24 cellular contexts compared by ENCODE assay signal in genomic region chr12:113391145-113391544, GRCh38. TPM values are rescaled to one million over a fixed set of nuclear protein-coding genes. Genes with fewer than 3 reads are reported as not detected.
A peak's percentile ranks its signal among the peaks of the same experiment; 100 is the strongest.
DNase-seq lines count a peak whose midpoint lies in the region; ATAC-seq, FAIRE-seq and TF ChIP-seq lines count a peak whose summit lies in the region.
"Had no signal": no experiment of that assay in that cellular context is flagged by ENCODE, and none has a peak within 500 bp of the region (broad histone marks: within the 10 kb centered on the region; RNA-seq: fewer than 3 reads in every experiment).

No MANE protein-coding gene starts in this region.

- BruUV-seq in K562 (replicated peaks; lab: Mats Ljungman, UMichigan), result no TSS peak

- no peak for TF ChIP-seq EP300 in K562 (IDR thresholded peaks at IDR 0.05; ENCODE audit: low read length)

- peaks cover 0 to 6% of the 10 kb centered on the region in 2 experiments; a peak in 2 of 5 replicates for H3K4me1 ChIP-seq in K562 (replicated peaks in 1 of 2; ENCODE audit: control insufficient read depth in 2 of 2, insufficient read depth in 2 of 2, low read length in 2 of 2)
- H3K4me1 ChIP-seq: Caco-2 had no signal

- TF ChIP-seq CTCF in K562 (IDR thresholded peaks at IDR 0.05 in 2 of 3, conservative IDR thresholded peaks at IDR 0.05 in 1 of 3; ENCODE audit: insufficient read depth in 2 of 3, low read depth in 1 of 3, low read length in 3 of 3), result no peak

- POLR2A ChIA-PET in K562 (lab: Yijun Ruan, JAX), result no interaction called here

- CTCF ChIA-PET in K562 (lab: Yijun Ruan, JAX; ENCODE audit: low intra/inter-chr PET ratio), result no interaction called here

- H2AFZ ChIP-seq in K562 (ENCODE audit: low read depth, low read length), result no peak overlapping the region

- H3K79me2 ChIP-seq in K562 (ENCODE audit: control insufficient read depth, insufficient read depth, low read length), result no peaks in the 10 kb centered on the region

- no peak for FAIRE-seq in K562 (lab: Jason Lieb, UNC)
- FAIRE-seq: A204.1, D721Med, G401.6, GM12891, GM19239 had no signal

- ATAC-seq in K562, result no peak
- ATAC-seq in HG03175 (IDR thresholded peaks at IDR 0.05; ENCODE audit: unreplicated experiment), result no peak
- ATAC-seq: CD8-positive, alpha-beta T cell had no signal

- no peak for TF ChIP-seq RAD21 in K562 (CRISPR knock-in tag; conservative IDR thresholded peaks at IDR 0.05 in 1 of 2, IDR thresholded peaks at IDR 0.05 in 1 of 2)

- peak; percentile 1 for DNase-seq in AG20443 (ENCODE audit: low spot score)
- DNase-seq in K562 (ENCODE audit: extremely low read depth in 1 of 4, low spot score in 3 of 4), result no peak
- DNase-seq in NCI-H2029 (lab: John Stamatoyannopoulos, UW), result no peak
- DNase-seq: 8988T; ACHN; AML-193; Caco-2; Calu3; CD4-positive, alpha-beta T cell; CD8-positive, alpha-beta T cell; DMS79 treated with DMSO at 0.1 percent for 48 hours; GF-D8 had no signal

- H3K9me1 ChIP-seq in K562 (ENCODE audit: control insufficient read depth, insufficient read depth, low read length), result no peaks in the 10 kb centered on the region

- H3K9me3 ChIP-seq in K562 (replicated peaks; ENCODE audit: control insufficient read depth, insufficient read depth, low read depth, low read length), result no peaks in the 10 kb centered on the region
- H3K9me3 ChIP-seq: Caco-2 had no signal

- intact Hi-C loops in K562 (cut with micrococcal nuclease), result no loop called here

- no peak overlapping the region for H3K27ac ChIP-seq in K562 (ENCODE audit: extremely low read depth, low read depth, low read length)
- H3K27ac ChIP-seq: BLaER1 treated with 17β-estradiol and CSF1 and Interleukin-3, amounts not matched to agents 10 nM and 100 nM; C4-2B had no signal

- no peak overlapping the region for H3K4me2 ChIP-seq in K562 (ENCODE audit: insufficient read depth, low read length)
- H3K4me2 ChIP-seq: BLaER1 treated with 17β-estradiol and CSF1 and Interleukin-3, amounts not matched to agents 10 nM and 100 nM had no signal

- in situ Hi-C loops in K562 (cut with MboI), result no loop called here

- H3K9ac ChIP-seq in K562 (ENCODE audit: insufficient read depth in 1 of 2, low read depth in 2 of 2, low read length in 2 of 2), result no peak overlapping the region
- H3K9ac ChIP-seq: BLaER1 treated with 17β-estradiol and CSF1 and Interleukin-3, amounts not matched to agents 10 nM and 100 nM had no signal

- peaks cover 30% of the 10 kb centered on the region; the same call in 1 of the 3 replicates for H3K36me3 ChIP-seq in K562 (ENCODE audit: control insufficient read depth, insufficient read depth, low read length)

- 62% methylated on average over 3 of the region's 3 CpGs for WGBS in K562 (ENCODE audit: insufficient coverage, low coverage, missing lambda C conversion rate)

- TF ChIP-seq POLR2A in K562 (conservative IDR thresholded peaks at IDR 0.05), result no peak

- H3K4me3 ChIP-seq in K562, result no peak overlapping the region
- H3K4me3 ChIP-seq: BLaER1 treated with 17β-estradiol and CSF1 and Interleukin-3, amounts not matched to agents 10 nM and 100 nM had no signal

- no peaks in the 10 kb centered on the region for H4K20me1 ChIP-seq in K562 (replicated peaks; ENCODE audit: control insufficient read depth, insufficient read depth, low read length)
- H4K20me1 ChIP-seq: BLaER1 treated with 17β-estradiol and CSF1 and Interleukin-3, amounts not matched to agents 10 nM and 100 nM had no signal

- H3K27me3 ChIP-seq in K562 (ENCODE audit: control insufficient read depth in 2 of 2, insufficient read depth in 2 of 2, low read length in 2 of 2), result no peaks in the 10 kb centered on the region
- H3K27me3 ChIP-seq: BLaER1 treated with 17β-estradiol and CSF1 and Interleukin-3, amounts not matched to agents 10 nM and 100 nM had no signal

TF ChIP-seq in K562, 482 proteins besides CTCF, POLR2A, EP300 and RAD21 (continues in another document):
- TF ChIP-seq RBM25 (IDR thresholded peaks at IDR 0.05; ENCODE audit: low read depth, low read length, severe bottlenecking) (peak; percentile 49), ADNP (tag; IDR thresholded peaks at IDR 0.05) (peak; percentile 51; the same call in 1 of the 2 replicates), SP1 (CRISPR knock-in tag; IDR thresholded peaks at IDR 0.05) (no peak)

RNA-seq across cellular contexts. Expression of gene SDS, which starts 12.5 kb away (rescaled TPM):
- total RNA-seq in K562 (2011; cell fraction: chromatin; rRNA removed; ENCODE audit: low replicate concordance), result not detected in 2 replicates
- not detected in 2 replicates for total RNA-seq in K562 (2011; cell fraction: nucleolus; rRNA removed)
- not detected in 2 replicates for total RNA-seq in K562 (2011; cell fraction: nucleoplasm; rRNA removed)
- total RNA-seq in K562 (2014; rRNA removed) (0.24 TPM in 1 of 2 replicates, not detected in the other), K562 (2014; rRNA removed; fragmentation: Illumina TruSeq; extraction: Trizol) (0.07 TPM in 1 of 2 replicates, not detected in the other), K562 (2015; rRNA removed; fragmentation: Illumina TruSeq; extraction: Trizol) (0.60 and 1.1 TPM in 2 replicates), K562 (2021) (0.18 and 0.22 TPM in 2 replicates)
- polyA plus RNA-seq in K562 (2011; rRNA removed) (0.07 TPM in 1 of 2 replicates, not detected in the other), K562 (2014; fragmentation: Illumina TruSeq; extraction: Trizol) (0.09 and 0.10 TPM in 2 replicates), K562 (2014; fragmentation: Nextera tagmentation; extraction: Ambion mirVana) (under 1 TPM; 0.07 to 0.23 TPM), K562 (2014; rRNA removed) (0.15 and 0.30 TPM in 2 replicates)
- polyA plus RNA-seq in K562 (2011; cell fraction: cytosol; rRNA removed), result 0.10 TPM in 1 of 2 replicates, not detected in the other
- polyA plus RNA-seq in K562 (2011; cell fraction: nucleus; rRNA removed), result 0.48 TPM in 1 of 2 replicates, not detected in the other
- 0.22 and 0.34 TPM in 2 replicates for polyA plus RNA-seq in K562 (2012)
- not detected in 2 replicates for polyA minus RNA-seq in K562 (2011; rRNA and poly(A)+ RNA removed)
- not detected in 2 replicates for polyA minus RNA-seq in K562 (2011; cell fraction: cytosol; rRNA and poly(A)+ RNA removed)
- not detected in 2 replicates for polyA minus RNA-seq in K562 (2011; cell fraction: nucleus; rRNA and poly(A)+ RNA removed)
- total RNA-seq: A673; B cell; Caco-2; CD4-positive, alpha-beta T cell; CD8-positive, alpha-beta T cell had no signal
- polyA plus RNA-seq: AG04450, BJ had no signal

RNA-seq across cellular contexts. Expression of gene SDSL, which starts 31.0 kb away (rescaled TPM):
- 3.2 and 9.7 TPM in 2 replicates for total RNA-seq in K562 (2011; cell fraction: chromatin; rRNA removed; ENCODE audit: low replicate concordance)
- 6.1 and 7.5 TPM in 2 replicates for total RNA-seq in K562 (2011; cell fraction: nucleolus; rRNA removed)
- 7.0 and 15.4 TPM in 2 replicates for total RNA-seq in K562 (2011; cell fraction: nucleoplasm; rRNA removed)
- 7.4 and 9.1 TPM in 2 replicates for total RNA-seq in K562 (2014; rRNA removed)
- total RNA-seq in K562 (2014; rRNA removed; fragmentation: Illumina TruSeq; extraction: Trizol), result 1.1 and 1.7 TPM in 2 replicates
- 6.3 and 7.8 TPM in 2 replicates for total RNA-seq in K562 (2015; rRNA removed; fragmentation: Illumina TruSeq; extraction: Trizol)
- total RNA-seq in K562 (2021), result 8.4 and 9.1 TPM in 2 replicates
- polyA plus RNA-seq in K562 (2011; rRNA removed), result 9.8 and 10.9 TPM in 2 replicates
- polyA plus RNA-seq in K562 (2011; cell fraction: cytosol; rRNA removed), result 13.4 and 29.5 TPM in 2 replicates
- polyA plus RNA-seq in K562 (2011; cell fraction: nucleus; rRNA removed), result 5.6 and 8.8 TPM in 2 replicates
- 15.2 and 23.6 TPM in 2 replicates for polyA plus RNA-seq in K562 (2012)
- polyA plus RNA-seq in K562 (2014; fragmentation: Illumina TruSeq; extraction: Trizol), result 3.0 and 7.1 TPM in 2 replicates
- 1 to 10 TPM in 1 of 2 experiments, under 1 TPM in 1; 0.31 to 2.0 TPM for polyA plus RNA-seq in K562 (2014; fragmentation: Nextera tagmentation; extraction: Ambion mirVana)
- polyA plus RNA-seq in K562 (2014; rRNA removed), result 11.0 and 13.4 TPM in 2 replicates
- 2.8 and 3.7 TPM in 2 replicates for polyA minus RNA-seq in K562 (2011; rRNA and poly(A)+ RNA removed)
- polyA minus RNA-seq in K562 (2011; cell fraction: cytosol; rRNA and poly(A)+ RNA removed), result 5.2 and 5.9 TPM in 2 replicates
- polyA minus RNA-seq in K562 (2011; cell fraction: nucleus; rRNA and poly(A)+ RNA removed), result 5.4 and 6.6 TPM in 2 replicates
- total RNA-seq: CD8-positive, alpha-beta T cell had no signal

RNA-seq across cellular contexts. Expression of gene PLBD2, which starts 32.8 kb away (rescaled TPM):
- total RNA-seq in K562 (2011; cell fraction: chromatin; rRNA removed; ENCODE audit: low replicate concordance), result 26.2 and 43.8 TPM in 2 replicates
- total RNA-seq in K562 (2011; cell fraction: nucleolus; rRNA removed), result 42.6 and 46.5 TPM in 2 replicates
- total RNA-seq in K562 (2011; cell fraction: nucleoplasm; rRNA removed), result 41.1 and 61.7 TPM in 2 replicates
- 7.2 and 9.1 TPM in 2 replicates for total RNA-seq in K562 (2014; rRNA removed)
- 1.3 and 2.4 TPM in 2 replicates for total RNA-seq in K562 (2014; rRNA removed; fragmentation: Illumina TruSeq; extraction: Trizol)
- total RNA-seq in K562 (2015; rRNA removed; fragmentation: Illumina TruSeq; extraction: Trizol), result 4.1 and 4.4 TPM in 2 replicates
- total RNA-seq in K562 (2021), result 33.1 and 37.4 TPM in 2 replicates
- polyA plus RNA-seq in K562 (2011; rRNA removed), result 5.5 and 7.8 TPM in 2 replicates
- polyA plus RNA-seq in K562 (2011; cell fraction: cytosol; rRNA removed), result 11.4 and 15.3 TPM in 2 replicates
- polyA plus RNA-seq in K562 (2011; cell fraction: nucleus; rRNA removed), result 8.5 and 11.2 TPM in 2 replicates
- 18.7 and 28.0 TPM in 2 replicates for polyA plus RNA-seq in K562 (2012)
- polyA plus RNA-seq in K562 (2014; fragmentation: Illumina TruSeq; extraction: Trizol), result 31.3 and 33.7 TPM in 2 replicates
- 1 to 10 TPM; 5.0 to 6.0 TPM for polyA plus RNA-seq in K562 (2014; fragmentation: Nextera tagmentation; extraction: Ambion mirVana)
- polyA plus RNA-seq in K562 (2014; rRNA removed), result 16.4 and 17.6 TPM in 2 replicates
- polyA minus RNA-seq in K562 (2011; rRNA and poly(A)+ RNA removed), result 7.4 and 11.0 TPM in 2 replicates
- 21.5 and 26.5 TPM in 2 replicates for polyA minus RNA-seq in K562 (2011; cell fraction: cytosol; rRNA and poly(A)+ RNA removed)
- polyA minus RNA-seq in K562 (2011; cell fraction: nucleus; rRNA and poly(A)+ RNA removed), result 6.9 and 7.3 TPM in 2 replicates

RNA-seq across cellular contexts. Expression of gene SLC8B1, which starts 56.2 kb away (rescaled TPM):
- total RNA-seq in K562 (2011; cell fraction: chromatin; rRNA removed; ENCODE audit: low replicate concordance), result 58.8 and 108 TPM in 2 replicates
- total RNA-seq in K562 (2011; cell fraction: nucleolus; rRNA removed), result 66.5 and 71.5 TPM in 2 replicates
- 58.5 and 61.2 TPM in 2 replicates for total RNA-seq in K562 (2011; cell fraction: nucleoplasm; rRNA removed)
- total RNA-seq in K562 (2014; rRNA removed) (18.5 and 26.3 TPM in 2 replicates), K562 (2014; rRNA removed; fragmentation: Illumina TruSeq; extraction: Trizol) (12.6 and 18.1 TPM in 2 replicates), K562 (2015; rRNA removed; fragmentation: Illumina TruSeq; extraction: Trizol) (21.0 and 21.2 TPM in 2 replicates), K562 (2021) (31.8 and 34.1 TPM in 2 replicates)
- polyA plus RNA-seq in K562 (2011; rRNA removed) (18.2 and 25.0 TPM in 2 replicates), K562 (2014; fragmentation: Illumina TruSeq; extraction: Trizol) (23.0 and 24.1 TPM in 2 replicates), K562 (2014; fragmentation: Nextera tagmentation; extraction: Ambion mirVana) (under 1 TPM; 0.86 to 0.87 TPM), K562 (2014; rRNA removed) (25.2 and 26.5 TPM in 2 replicates)
- 35.8 and 50.0 TPM in 2 replicates for polyA plus RNA-seq in K562 (2011; cell fraction: cytosol; rRNA removed)
- polyA plus RNA-seq in K562 (2011; cell fraction: nucleus; rRNA removed), result 70.2 and 99.8 TPM in 2 replicates
- 20.5 and 24.5 TPM in 2 replicates for polyA plus RNA-seq in K562 (2012)
- 19.1 and 29.2 TPM in 2 replicates for polyA minus RNA-seq in K562 (2011; rRNA and poly(A)+ RNA removed)
- 18.6 and 20.4 TPM in 2 replicates for polyA minus RNA-seq in K562 (2011; cell fraction: cytosol; rRNA and poly(A)+ RNA removed)
- polyA minus RNA-seq in K562 (2011; cell fraction: nucleus; rRNA and poly(A)+ RNA removed), result 27.6 and 36.0 TPM in 2 replicates
